8 cellular contexts compared by ENCODE assay signal in genomic region chr16:56073508-56073907, GRCh38.
"Had no signal": no experiment of that assay in that cellular context is flagged by ENCODE, and none has a peak within 500 bp of the region (broad histone marks: within the 10 kb centered on the region; RNA-seq: fewer than 3 reads in every experiment).

No MANE protein-coding gene starts in this region.

- DNase-seq: GDM1, GF-D8 had no signal

- ATAC-seq: GM12878 had no signal

- FAIRE-seq: G401.6, GM12878, GM12891, GM12892, GM18507, GM19239 had no signal

- H3K4me3 ChIP-seq: GM12878 had no signal
